ENCODE assay signal across 1 cellular context in the genomic region with DNA sequence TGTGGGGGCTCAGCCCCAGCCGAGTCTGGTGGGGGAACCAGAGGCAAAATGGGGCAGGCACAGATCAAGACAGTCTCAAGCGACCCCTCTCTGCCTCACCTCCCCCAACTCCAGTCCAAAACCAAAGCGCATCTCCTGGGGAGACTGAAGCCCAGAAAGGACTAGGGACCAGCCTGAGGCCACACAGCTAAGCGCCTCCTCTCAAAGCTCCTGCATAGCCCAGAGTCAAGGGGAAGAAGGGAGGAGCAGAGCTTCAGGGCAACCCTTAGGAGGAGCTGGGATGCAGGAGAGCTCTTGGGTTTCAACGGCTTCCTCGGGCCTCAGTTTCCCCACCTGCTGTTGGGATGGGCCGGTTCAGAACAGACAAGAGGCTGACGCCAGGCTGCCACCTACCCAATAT.
TF ChIP-seq lines count a peak whose summit lies in the region.

No MANE protein-coding gene starts in this region.

TF ChIP-seq in HepG2, 621 proteins besides CTCF, POLR2A, EP300 and RAD21:
- peak; percentile 95 for TF ChIP-seq ZNF768 (CRISPR knock-in tag; IDR thresholded peaks at IDR 0.05)
- TF ChIP-seq, protein P1, sequence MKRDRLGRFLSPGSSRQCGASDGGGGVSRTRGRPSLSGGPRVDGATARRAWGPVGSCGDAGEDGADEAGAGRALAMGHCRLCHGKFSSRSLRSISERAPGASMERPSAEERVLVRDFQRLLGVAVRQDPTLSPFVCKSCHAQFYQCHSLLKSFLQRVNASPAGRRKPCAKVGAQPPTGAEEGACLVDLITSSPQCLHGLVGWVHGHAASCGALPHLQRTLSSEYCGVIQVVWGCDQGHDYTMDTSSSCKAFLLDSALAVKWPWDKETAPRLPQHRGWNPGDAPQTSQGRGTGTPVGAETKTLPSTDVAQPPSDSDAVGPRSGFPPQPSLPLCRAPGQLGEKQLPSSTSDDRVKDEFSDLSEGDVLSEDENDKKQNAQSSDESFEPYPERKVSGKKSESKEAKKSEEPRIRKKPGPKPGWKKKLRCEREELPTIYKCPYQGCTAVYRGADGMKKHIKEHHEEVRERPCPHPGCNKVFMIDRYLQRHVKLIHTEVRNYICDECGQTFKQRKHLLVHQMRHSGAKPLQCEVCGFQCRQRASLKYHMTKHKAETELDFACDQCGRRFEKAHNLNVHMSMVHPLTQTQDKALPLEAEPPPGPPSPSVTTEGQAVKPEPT (CRISPR knock-in tag; IDR thresholded peaks at IDR 0.05; ENCODE audit: low read depth), result no peak
